Comparison of ENCODE assay signal across 14 cellular contexts in genomic region chr5:134569758-134570364, GRCh38. TPM values are rescaled to one million over a fixed set of nuclear protein-coding genes. Genes with fewer than 3 reads are reported as not detected.
A peak's percentile ranks its signal among the peaks of the same experiment; 100 is the strongest.
DNase-seq lines count a peak whose midpoint lies in the region; ATAC-seq lines count a peak whose summit lies in the region.
"Had no signal": no experiment of that assay in that cellular context is flagged by ENCODE, and none has a peak within 500 bp of the region (broad histone marks: within the 10 kb centered on the region; RNA-seq: fewer than 3 reads in every experiment).

No MANE protein-coding gene starts in this region.

- peak overlapping the region; percentile 42 for H3K27ac Mint-ChIP-seq in activated CD4-positive, alpha-beta T cell treated with anti-CD3 and anti-CD28 coated beads, Interleukin-2, amount 10 ng/mL, durations not matched to agents 24 days and 14 days
- H3K27ac Mint-ChIP-seq in activated naive CD8-positive, alpha-beta T cell treated with anti-CD3 and anti-CD28 coated beads for 36 hours, result peak overlapping the region; percentile 81
- H3K27ac Mint-ChIP-seq in immature natural killer cell, result peak overlapping the region in 5 of 6 donors; percentile 33 to 81 (median 66)
- peak overlapping the region; percentile 14 for H3K27ac Mint-ChIP-seq in stimulated activated memory B cell treated with anti-CD40 and anti-IgM and Interleukin-4, amounts not matched to agents 10 μg/mL and 1 μg/mL and 100 μg/mL, for 72 hours

- intact Hi-C loops in activated CD4-positive, alpha-beta T cell treated with anti-CD3 and anti-CD28 coated beads, Interleukin-2, amount 10 ng/mL, durations not matched to agents 24 days and 14 days (cut with micrococcal nuclease), result no loop called here

- peaks cover 12% of the 10 kb centered on the region for H3K4me1 Mint-ChIP-seq in activated CD4-positive, alpha-beta T cell treated with anti-CD3 and anti-CD28 coated beads, Interleukin-2, amount 10 ng/mL, durations not matched to agents 24 days and 14 days
- peaks cover 7% of the 10 kb centered on the region for H3K4me1 Mint-ChIP-seq in activated naive CD8-positive, alpha-beta T cell treated with anti-CD3 and anti-CD28 coated beads for 36 hours
- H3K4me1 Mint-ChIP-seq in immature natural killer cell, result peaks cover 27 to 28% of the 10 kb centered on the region in 2 donors
- peaks cover 63% of the 10 kb centered on the region for H3K4me1 Mint-ChIP-seq in stimulated activated memory B cell treated with anti-CD40 and anti-IgM and Interleukin-4, amounts not matched to agents 10 μg/mL and 1 μg/mL and 100 μg/mL, for 72 hours

- no peaks in the 10 kb centered on the region for H3K27me3 Mint-ChIP-seq in activated CD4-positive, alpha-beta T cell treated with anti-CD3 and anti-CD28 coated beads, Interleukin-2, amount 10 ng/mL, durations not matched to agents 24 days and 14 days
- H3K27me3 Mint-ChIP-seq in activated naive CD8-positive, alpha-beta T cell treated with anti-CD3 and anti-CD28 coated beads for 36 hours, result no peaks in the 10 kb centered on the region
- H3K27me3 Mint-ChIP-seq in immature natural killer cell (ENCODE audit: low read depth in 3 of 3), result peaks cover 2 to 4% (median 2%) of the 10 kb centered on the region in 3 donors
- H3K27me3 Mint-ChIP-seq in stimulated activated memory B cell treated with anti-CD40 and anti-IgM and Interleukin-4, amounts not matched to agents 10 μg/mL and 1 μg/mL and 100 μg/mL, for 72 hours, result no peaks in the 10 kb centered on the region

- no peak for DNase-seq in activated CD4-positive, alpha-beta T cell treated with anti-CD3 and anti-CD28 coated beads, Interleukin-2, amount 10 ng/mL, durations not matched to agents 24 days and 14 days
- DNase-seq in activated CD4-positive, alpha-beta T cell treated with anti-CD3 and anti-CD28 coated beads, Interleukin-2, amount 50 U/mL, for 4 hours, result no peak
- DNase-seq in activated naive CD8-positive, alpha-beta T cell treated with anti-CD3 and anti-CD28 coated beads for 36 hours, result no peak
- no peak for DNase-seq in immature natural killer cell
- DNase-seq in CD1c-positive myeloid dendritic cell (ENCODE audit: extremely low spot score), result no peak
- no peak for DNase-seq in SIG-M5 treated with dmso at 0.1 percent for 504 hours (lab: John Stamatoyannopoulos, UW; ENCODE audit: unreplicated experiment)
- no peak for DNase-seq in NCI-H1694 (lab: John Stamatoyannopoulos, UW)
- DNase-seq: activated CD4-positive, alpha-beta T cell treated with anti-CD3 and anti-CD28 coated beads, Interleukin-2, amount 50 U/mL, for 1 hour; body of pancreas; EL; NCI-H1105; NCI-H524 treated with DMSO at 0.1 percent for 48 hours; SIG-M5 had no signal

- peaks cover 54% of the 10 kb centered on the region for H3K36me3 Mint-ChIP-seq in activated CD4-positive, alpha-beta T cell treated with anti-CD3 and anti-CD28 coated beads, Interleukin-2, amount 10 ng/mL, durations not matched to agents 24 days and 14 days (ENCODE audit: low read depth)
- peaks cover 20% of the 10 kb centered on the region for H3K36me3 Mint-ChIP-seq in activated naive CD8-positive, alpha-beta T cell treated with anti-CD3 and anti-CD28 coated beads for 36 hours
- H3K36me3 Mint-ChIP-seq in immature natural killer cell, result peaks cover 7 to 22% (median 18%) of the 10 kb centered on the region in 3 donors
- peaks cover 83% of the 10 kb centered on the region for H3K36me3 Mint-ChIP-seq in stimulated activated memory B cell treated with anti-CD40 and anti-IgM and Interleukin-4, amounts not matched to agents 10 μg/mL and 1 μg/mL and 100 μg/mL, for 72 hours

- no peak for ATAC-seq in stimulated activated memory B cell treated with anti-CD40 and anti-IgM and Interleukin-4, amounts not matched to agents 10 μg/mL and 1 μg/mL and 100 μg/mL, for 72 hours
- ATAC-seq: body of pancreas had no signal

- H3K4me3 Mint-ChIP-seq in activated CD4-positive, alpha-beta T cell treated with anti-CD3 and anti-CD28 coated beads, Interleukin-2, amount 10 ng/mL, durations not matched to agents 24 days and 14 days, result no peak overlapping the region
- H3K4me3 Mint-ChIP-seq in activated naive CD8-positive, alpha-beta T cell treated with anti-CD3 and anti-CD28 coated beads for 36 hours, result no peak overlapping the region
- H3K4me3 Mint-ChIP-seq in immature natural killer cell, result no peak overlapping the region
- no peak overlapping the region for H3K4me3 Mint-ChIP-seq in stimulated activated memory B cell treated with anti-CD40 and anti-IgM and Interleukin-4, amounts not matched to agents 10 μg/mL and 1 μg/mL and 100 μg/mL, for 72 hours

- H3K9me3 Mint-ChIP-seq in activated CD4-positive, alpha-beta T cell treated with anti-CD3 and anti-CD28 coated beads, Interleukin-2, amount 10 ng/mL, durations not matched to agents 24 days and 14 days, result no peaks in the 10 kb centered on the region
- no peaks in the 10 kb centered on the region for H3K9me3 Mint-ChIP-seq in activated naive CD8-positive, alpha-beta T cell treated with anti-CD3 and anti-CD28 coated beads for 36 hours
- H3K9me3 Mint-ChIP-seq in immature natural killer cell, result no peaks in the 10 kb centered on the region
- H3K9me3 Mint-ChIP-seq in stimulated activated memory B cell treated with anti-CD40 and anti-IgM and Interleukin-4, amounts not matched to agents 10 μg/mL and 1 μg/mL and 100 μg/mL, for 72 hours, result no peaks in the 10 kb centered on the region

RNA-seq across cellular contexts. Expression of gene JADE2, which starts 44.4 kb away (rescaled TPM):
- total RNA-seq in activated CD4-positive, alpha-beta T cell treated with anti-CD3 and anti-CD28 coated beads, Interleukin-2, amount 10 ng/mL, durations not matched to agents 24 days and 14 days, result 72.5 and 81.3 TPM in 2 replicates
- 10 to 100 TPM; 80.2 to 80.3 TPM for total RNA-seq in activated naive CD8-positive, alpha-beta T cell treated with anti-CD3 and anti-CD28 coated beads for 36 hours
- polyA plus RNA-seq in immature natural killer cell, result 10 to 100 TPM; 10.1 to 48.9 (median 23.0) TPM

Comparison
In these comparisons a context has a peak if more than half of its experiments do, and no peak if none do; other contexts are left out.
1. H3K27ac Mint-ChIP-seq: peak in every context shown above with its lines; median percentile 81 in activated naive CD8-positive, alpha-beta T cell treated with anti-CD3 and anti-CD28 coated beads for 36 hours; 66 in immature natural killer cell; 42 in activated CD4-positive, alpha-beta T cell treated with anti-CD3 and anti-CD28 coated beads, Interleukin-2, amount 10 ng/mL, durations not matched to agents 24 days and 14 days; 14 in stimulated activated memory B cell treated with anti-CD40 and anti-IgM and Interleukin-4, amounts not matched to agents 10 μg/mL and 1 μg/mL and 100 μg/mL, for 72 hours.